ENCODE assay signal across 8 cellular contexts in genomic region chr7:75129641-75130040, GRCh38. TPM values are rescaled to one million over a fixed set of nuclear protein-coding genes. Genes with fewer than 3 reads are reported as not detected.
A peak's percentile ranks its signal among the peaks of the same experiment; 100 is the strongest.
DNase-seq lines count a peak whose midpoint lies in the region; ATAC-seq, FAIRE-seq and TF ChIP-seq lines count a peak whose summit lies in the region.
"Not testable (repeated sequence)": the region's sequence is repeated elsewhere in the genome, so short reads cannot be mapped to it uniquely, and the experiment has no call there.

No MANE protein-coding gene starts in this region.

- H3K27ac Mint-ChIP-seq in CD4-positive, alpha-beta T cell, result not testable (repeated sequence)

- not testable (repeated sequence) for H3K9me3 ChIP-seq in CD4-positive, alpha-beta T cell (ENCODE audit: control insufficient read depth, low read length); GM12878 (replicated peaks; ENCODE audit: control insufficient read depth, insufficient read depth, low read length); right cardiac atrium (ENCODE audit: control insufficient read depth, low read length); sigmoid colon

- H4K20me1 ChIP-seq in GM12878 (ENCODE audit: control insufficient read depth, insufficient read depth), result not testable (repeated sequence)

- H3K36me3 Mint-ChIP-seq in CD4-positive, alpha-beta T cell (ENCODE audit: low read depth), result not testable (repeated sequence)

- H3K9me3 Mint-ChIP-seq in CD4-positive, alpha-beta T cell, result not testable (repeated sequence)

- H3K4me1 Mint-ChIP-seq in CD4-positive, alpha-beta T cell (ENCODE audit: low read depth), result not testable (repeated sequence)

- not testable (repeated sequence) for H3K4me2 ChIP-seq in GM12878 (ENCODE audit: control insufficient read depth, insufficient read depth)

- not testable (repeated sequence) for BruUV-seq in GM12878 (replicated peaks; lab: Mats Ljungman, UMichigan)

- H3K4me1 ChIP-seq in GM12878 (ENCODE audit: control insufficient read depth, insufficient read depth, low read length); right cardiac atrium (ENCODE audit: control insufficient read depth, insufficient read depth, low read length); sigmoid colon: not testable (repeated sequence)

- TF ChIP-seq EP300 in GM12878 (IDR thresholded peaks at IDR 0.05; ENCODE audit: borderline replicate concordance in 1 of 2, control insufficient read depth in 1 of 2, low read depth in 2 of 2, low read length in 2 of 2); sigmoid colon (IDR thresholded peaks at IDR 0.05): not testable (repeated sequence)

- not testable (repeated sequence) for H3K36me3 ChIP-seq in GM12878 (ENCODE audit: control insufficient read depth in 2 of 2, insufficient read depth in 2 of 2, low read length in 1 of 2); sigmoid colon

- not testable (repeated sequence) for H2AFZ ChIP-seq in GM12878 (ENCODE audit: control insufficient read depth, low read depth, low read length)

- H3K27ac ChIP-seq in CD4-positive, alpha-beta T cell (ENCODE audit: low read depth, low read length); GM12878 (ENCODE audit: control insufficient read depth, insufficient read depth); right cardiac atrium (ENCODE audit: low read length); sigmoid colon: not testable (repeated sequence)

- SMC1A ChIA-PET in GM12878 (lab: Charles Lee; ENCODE audit: uncharacterized antibody, unreplicated experiment), result not testable (repeated sequence)

- in situ Hi-C loops in GM12878 (cut with MboI), result not testable (repeated sequence)

- not testable (repeated sequence) for TF ChIP-seq POLR2A in GM12878 (IDR thresholded peaks at IDR 0.05; ENCODE audit: low read depth, low read length); sigmoid colon (IDR thresholded peaks at IDR 0.05)

- intact Hi-C loops in CD4-positive, alpha-beta T cell (cut with DNase I, micrococcal nuclease); GM12878 (cut with micrococcal nuclease; ENCODE audit: unreplicated experiment); right cardiac atrium (cut with DNase I); sigmoid colon (cut with DNase I): not testable (repeated sequence)

- H3K9ac ChIP-seq in GM12878 (ENCODE audit: control insufficient read depth, insufficient read depth, low read length), result not testable (repeated sequence)

- CTCF ChIA-PET in CD4-positive, alpha-beta T cell (lab: Charles Lee); GM12878 (lab: Yijun Ruan, JAX): not testable (repeated sequence)

- not testable (repeated sequence) for TF ChIP-seq RAD21 in GM12878 (IDR thresholded peaks at IDR 0.05; ENCODE audit: insufficient read depth, low read depth, low read length)

- H3K4me3 Mint-ChIP-seq in CD4-positive, alpha-beta T cell, result not testable (repeated sequence)

- H3K79me2 ChIP-seq in GM12878 (ENCODE audit: control insufficient read depth, insufficient read depth, low read length), result not testable (repeated sequence)

- WGBS in GM12878 (ENCODE audit: insufficient coverage, insufficient replicate concordance, low lambda C conversion rate, missing lambda C conversion rate), result 0% methylated on average over 2 of the region's 4 CpGs
- WGBS in right cardiac atrium, result 37% methylated on average over 2 of the region's 4 CpGs
- 21 to 68% methylated on average over 2 of the region's 4 CpGs for WGBS in sigmoid colon, 2 donors

- DNase-seq in CD4-positive, alpha-beta T cell, result peak in 1 of 10 experiments; percentile 0
- not testable (repeated sequence) for DNase-seq in GM12878 (ENCODE audit: low read depth, low spot score)
- DNase-seq in right cardiac atrium (peak in 2 of 3 donors; percentile 8 to 47), sigmoid colon (peak; percentile 71)

- RAD21 ChIA-PET in GM12878 (lab: Charles Lee; ENCODE audit: unreplicated experiment), result not testable (repeated sequence)

- POLR2A ChIA-PET in CD4-positive, alpha-beta T cell (lab: Charles Lee); GM12878 (lab: Charles Lee): not testable (repeated sequence)

- H3K27me3 Mint-ChIP-seq in CD4-positive, alpha-beta T cell, result not testable (repeated sequence)

- peak; percentile 24 for ATAC-seq in CD4-positive, alpha-beta T cell (ENCODE audit: poor library complexity)
- ATAC-seq in GM19023 (IDR thresholded peaks at IDR 0.05; ENCODE audit: unreplicated experiment) (peak; percentile 37), GM21423 (IDR thresholded peaks at IDR 0.05; ENCODE audit: unreplicated experiment) (peak; percentile 64), HG02763 (IDR thresholded peaks at IDR 0.05; ENCODE audit: unreplicated experiment) (peak; percentile 46), HG03432 (IDR thresholded peaks at IDR 0.05; ENCODE audit: unreplicated experiment) (peak; percentile 55), GM12878 (peak; percentile 69), right cardiac atrium (peak in 1 of 2 donors; percentile 54)

- H3K27me3 ChIP-seq in CD4-positive, alpha-beta T cell (ENCODE audit: control insufficient read depth, insufficient read depth, low read length); GM12878 (replicated peaks in 1 of 2; ENCODE audit: control insufficient read depth in 2 of 2, insufficient read depth in 2 of 2, low read length in 1 of 2); right cardiac atrium (ENCODE audit: control insufficient read depth, insufficient read depth); sigmoid colon: not testable (repeated sequence)

- TF ChIP-seq CTCF in CD4-positive, alpha-beta T cell (IDR thresholded peaks at IDR 0.05); GM12878 (IDR thresholded peaks at IDR 0.05 in 2 of 3, conservative IDR thresholded peaks at IDR 0.05 in 1 of 3; ENCODE audit: control insufficient read depth in 2 of 3, extremely low read depth in 1 of 3, insufficient read depth in 1 of 3, low read depth in 3 of 3, low read length in 3 of 3); sigmoid colon (IDR thresholded peaks at IDR 0.05): not testable (repeated sequence)

- not testable (repeated sequence) for H3K4me3 ChIP-seq in GM12878; right cardiac atrium (ENCODE audit: low read length); sigmoid colon

- not testable (repeated sequence) for FAIRE-seq in GM12878 (lab: Jason Lieb, UNC)

RNA-seq across cellular contexts. Expression of gene GTF2IRD2B, which starts 37.3 kb away (rescaled TPM):
- total RNA-seq in CD4-positive, alpha-beta T cell, result 10 to 100 TPM; 40.1 to 40.3 TPM
- total RNA-seq in GM12878 (2013; cell fraction: nucleolus; rRNA removed), result 46.5 and 56.8 TPM in 2 replicates
- total RNA-seq in GM12878 (2014; rRNA removed), result 19.0 and 20.4 TPM in 2 replicates
- total RNA-seq in GM12878 (2014; rRNA removed; fragmentation: Illumina TruSeq; extraction: Trizol), result 9.9 and 12.6 TPM in 2 replicates
- 14.3 and 21.9 TPM in 2 replicates for total RNA-seq in GM12878 (2021)
- polyA plus RNA-seq in GM12878 (2011; ENCODE audit: low read depth), result 6.9 TPM
- polyA plus RNA-seq in GM12878 (2011; rRNA removed), result 12.8 and 15.7 TPM in 2 replicates
- 9.3 and 12.3 TPM in 2 replicates for polyA plus RNA-seq in GM12878 (2011; cell fraction: cytosol; rRNA removed)
- polyA plus RNA-seq in GM12878 (2011; cell fraction: nucleus; rRNA removed), result 15.0 and 21.0 TPM in 2 replicates
- polyA plus RNA-seq in GM12878 (2012), result 15.2 and 15.9 TPM in 2 replicates
- polyA plus RNA-seq in GM12878 (2014; fragmentation: Illumina TruSeq; extraction: Trizol), result 7.3 and 13.3 TPM in 2 replicates
- polyA plus RNA-seq in GM12878 (2014; fragmentation: Nextera tagmentation; extraction: Ambion mirVana), result 1 to 10 TPM in 1 of 2 experiments, under 1 TPM in 1; 0.56 to 3.4 TPM
- 22.3 and 26.9 TPM in 2 replicates for polyA plus RNA-seq in GM12878 (2014; rRNA removed)
- polyA plus RNA-seq in GM12878 (2016; fragmentation: Nextera tagmentation; extraction: Ambion mirVana), result 10 to 100 TPM; 28.9 to 34.2 TPM
- 8.9 and 16.6 TPM in 2 replicates for polyA minus RNA-seq in GM12878 (2011; rRNA and poly(A)+ RNA removed)
- 3.9 and 6.5 TPM in 2 replicates for polyA minus RNA-seq in GM12878 (2011; cell fraction: cytosol; rRNA and poly(A)+ RNA removed)
- 8.2 and 14.2 TPM in 2 replicates for polyA minus RNA-seq in GM12878 (2011; cell fraction: nucleus; rRNA and poly(A)+ RNA removed)
- total RNA-seq in right cardiac atrium, result 10 to 100 TPM; 28.8 to 44.9 (median 34.1) TPM
- polyA plus RNA-seq in right cardiac atrium, result 18.6 TPM
- 100 to 1,000 TPM in 1 of 4 donors, 10 to 100 TPM in 3; 63.7 to 100 (median 71.2) TPM for total RNA-seq in sigmoid colon
- 10 to 100 TPM in 2 of 3 donors, 1 to 10 TPM in 1; 9.0 to 12.6 (median 12.5) TPM for polyA plus RNA-seq in sigmoid colon

RNA-seq across cellular contexts. Expression of gene RCC1L, which starts 56.0 kb away (rescaled TPM):
- total RNA-seq in CD4-positive, alpha-beta T cell, result 10 to 100 TPM; 16.6 to 17.5 TPM
- 30.0 and 34.7 TPM in 2 replicates for total RNA-seq in GM12878 (2013; cell fraction: nucleolus; rRNA removed)
- total RNA-seq in GM12878 (2014; rRNA removed) (65.6 and 74.1 TPM in 2 replicates), GM12878 (2014; rRNA removed; fragmentation: Illumina TruSeq; extraction: Trizol) (43.2 and 45.9 TPM in 2 replicates), GM12878 (2021) (65.4 and 70.4 TPM in 2 replicates), right cardiac atrium (10 to 100 TPM; 27.2 to 37.5 (median 33.9) TPM), sigmoid colon (10 to 100 TPM; 39.9 to 58.1 (median 40.5) TPM)
- 30.4 TPM for polyA plus RNA-seq in GM12878 (2011; ENCODE audit: low read depth)
- polyA plus RNA-seq in GM12878 (2011; rRNA removed) (44.5 and 60.5 TPM in 2 replicates), GM12878 (2014; fragmentation: Illumina TruSeq; extraction: Trizol) (40.1 and 57.8 TPM in 2 replicates), GM12878 (2014; fragmentation: Nextera tagmentation; extraction: Ambion mirVana) (1 to 10 TPM; 1.2 to 4.5 TPM), GM12878 (2014; rRNA removed) (57.6 and 62.9 TPM in 2 replicates), GM12878 (2016; fragmentation: Nextera tagmentation; extraction: Ambion mirVana) (10 to 100 TPM; 68.7 to 74.4 TPM), right cardiac atrium (39.0 TPM), sigmoid colon (10 to 100 TPM; 27.0 to 47.2 (median 33.3) TPM)
- 41.7 and 44.8 TPM in 2 replicates for polyA plus RNA-seq in GM12878 (2011; cell fraction: cytosol; rRNA removed)
- polyA plus RNA-seq in GM12878 (2011; cell fraction: nucleus; rRNA removed), result 28.7 and 39.5 TPM in 2 replicates
- 40.4 and 42.7 TPM in 2 replicates for polyA plus RNA-seq in GM12878 (2012)
- polyA minus RNA-seq in GM12878 (2011; rRNA and poly(A)+ RNA removed), result 31.9 and 35.1 TPM in 2 replicates
- 8.2 and 9.4 TPM in 2 replicates for polyA minus RNA-seq in GM12878 (2011; cell fraction: cytosol; rRNA and poly(A)+ RNA removed)
- 8.5 and 11.3 TPM in 2 replicates for polyA minus RNA-seq in GM12878 (2011; cell fraction: nucleus; rRNA and poly(A)+ RNA removed)
